In the genomic region with DNA sequence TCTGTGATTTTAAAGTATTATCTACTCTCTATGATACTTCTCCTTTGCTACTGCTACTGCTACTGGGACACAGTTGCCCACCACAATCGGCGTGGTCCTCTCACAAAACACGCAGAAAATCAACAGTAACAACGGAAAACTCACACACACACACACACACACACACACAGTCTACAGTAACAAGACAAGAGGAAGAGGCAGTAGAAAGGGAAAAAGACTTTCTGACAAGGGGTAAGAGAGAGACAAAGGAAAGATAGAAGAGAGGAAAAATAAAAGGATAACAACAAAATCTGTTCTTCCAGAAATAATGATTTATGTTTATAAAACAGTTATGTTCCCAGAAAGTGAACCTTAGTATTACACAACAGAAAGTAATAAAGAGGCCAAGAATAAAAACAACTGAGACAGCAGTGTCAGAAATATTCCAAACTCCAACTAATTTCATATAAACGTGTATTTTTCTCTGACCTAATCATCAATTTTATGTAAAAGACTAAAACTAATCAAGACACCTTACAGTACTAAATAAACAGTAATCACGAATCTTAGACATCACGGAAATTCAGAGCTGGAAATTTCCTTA, we compare ENCODE assay signal across 8 cellular contexts. TPM values are rescaled to one million over a fixed set of nuclear protein-coding genes. Genes with fewer than 3 reads are reported as not detected.
DNase-seq lines count a peak whose midpoint lies in the region; ATAC-seq, FAIRE-seq and TF ChIP-seq lines count a peak whose summit lies in the region.

No MANE protein-coding gene starts in this region.

- H3K79me2 ChIP-seq in Karpas-422 (ENCODE audit: low read length) = peaks cover 44% of the 10 kb centered on the region

- no peak overlapping the region for H2AFZ ChIP-seq in Karpas-422 (ENCODE audit: low read length)

- H3K4me2 ChIP-seq in Karpas-422 (ENCODE audit: low read depth, low read length, poor library complexity, severe bottlenecking) = peak overlapping the region; percentile 98

- peak overlapping the region; percentile 99 for H3K4me3 Mint-ChIP-seq in MCF 10A (ENCODE audit: unreplicated experiment)

- H3K9ac ChIP-seq in Karpas-422 (ENCODE audit: low read length) (peak overlapping the region; percentile 81), mucosa of rectum (ENCODE audit: low read depth in 1 of 2, low read length in 2 of 2) (peak overlapping the region; percentile 79 to 85)

- no peaks in the 10 kb centered on the region for H3K27me3 Mint-ChIP-seq in MCF 10A (ENCODE audit: insufficient read depth, unreplicated experiment)

- peaks cover 12% of the 10 kb centered on the region for H3K36me3 Mint-ChIP-seq in MCF 10A (ENCODE audit: insufficient read depth, unreplicated experiment)

- H3K36me3 ChIP-seq in Karpas-422 (ENCODE audit: insufficient read depth, low read length) (no peaks in the 10 kb centered on the region), mucosa of rectum (ENCODE audit: control insufficient read depth in 2 of 2, insufficient read depth in 2 of 2, low read length in 2 of 2) (no peaks in the 10 kb centered on the region)

- H3K9me3 ChIP-seq in AG04450 (ENCODE audit: control insufficient read depth, insufficient read depth, low read length) (peaks cover 2% of the 10 kb centered on the region; the same call in 1 of the 2 replicates), Karpas-422 (ENCODE audit: low read length) (no peaks in the 10 kb centered on the region), mucosa of rectum (ENCODE audit: control insufficient read depth in 2 of 2, low read length in 2 of 2) (no peaks in the 10 kb centered on the region)

- H4K20me1 ChIP-seq in Karpas-422 (ENCODE audit: insufficient read depth, low read depth, low read length) = peaks cover 42% of the 10 kb centered on the region

- no peaks in the 10 kb centered on the region for H3K9me3 Mint-ChIP-seq in MCF 10A (ENCODE audit: unreplicated experiment)

- H3K27ac ChIP-seq in AG04450 (ENCODE audit: low read depth, low read length) = no peak overlapping the region
- no peak overlapping the region for H3K27ac ChIP-seq in Karpas-422 (ENCODE audit: low read length)
- H3K27ac ChIP-seq in mucosa of rectum (ENCODE audit: low read depth in 2 of 2, low read length in 2 of 2) = peak overlapping the region; percentile 57 to 85

- peaks cover 19% of the 10 kb centered on the region for H3K4me1 Mint-ChIP-seq in MCF 10A (ENCODE audit: insufficient read depth, unreplicated experiment)

- H3K4me3 ChIP-seq in AG04450 (ENCODE audit: low read depth, low read length) (peak overlapping the region; percentile 78), Karpas-422 (ENCODE audit: low read length) (peak overlapping the region; percentile 94), mucosa of rectum (ENCODE audit: low read length in 2 of 2) (peak overlapping the region; percentile 70 to 91)

- DNase-seq in AG04450 (ENCODE audit: low read depth, low spot score) (no peak), Karpas-422 (no peak), MCF 10A (ENCODE audit: unreplicated experiment) (peak; percentile 14), NCI-H2196 treated with DMSO at 0.1 percent for 48 hours (lab: John Stamatoyannopoulos, UW; ENCODE audit: unreplicated experiment) (no peak), middle frontal gyrus (ENCODE audit: extremely low spot score, low spot score) (no peak), frontal cortex (ENCODE audit: low spot score in 2 of 2) (no peak)

- no peaks in the 10 kb centered on the region for H3K27me3 ChIP-seq in AG04450 (ENCODE audit: control insufficient read depth, insufficient read depth, low read length)
- H3K27me3 ChIP-seq in Karpas-422 (ENCODE audit: low read length) = no peaks in the 10 kb centered on the region
- H3K27me3 ChIP-seq in mucosa of rectum (ENCODE audit: control insufficient read depth in 2 of 2, insufficient read depth in 2 of 2, low read length in 2 of 2) = no peaks in the 10 kb centered on the region

- H3K27ac Mint-ChIP-seq in MCF 10A (ENCODE audit: low read depth, unreplicated experiment) = peak overlapping the region; percentile 78

- H3K4me1 ChIP-seq in Karpas-422 (ENCODE audit: low read length) = peaks cover 33% of the 10 kb centered on the region
- peaks cover 11 to 25% of the 10 kb centered on the region in 2 donors for H3K4me1 ChIP-seq in mucosa of rectum (ENCODE audit: control insufficient read depth in 2 of 2, insufficient read depth in 2 of 2, low read length in 2 of 2)

- ATAC-seq in HG03108 (IDR thresholded peaks at IDR 0.05; ENCODE audit: unreplicated experiment) = no peak

- FAIRE-seq in frontal cortex (lab: Jason Lieb, UNC) = no peak

- POLR2A ChIA-PET in AG04450 (lab: Yijun Ruan, JAX) = no interaction called here
- POLR2A ChIA-PET in MCF 10A (lab: Yijun Ruan, JAX) = interaction anchor here (0.7 to 5.6 kb wide), 17 partner anchors 9 to 222 kb away, joined by 3 to 109 read pairs (median 10); partner anchors contain the start of genes GFOD1, MCUR1, NOL7 and SIRT5

- CTCF ChIA-PET in AG04450 (lab: Charles Lee) = interaction anchor here (1.2 to 2.1 kb wide), 3 partner anchors 84 to 93 kb away, joined by 4 to 14 read pairs (median 6); no protein-coding TSS in a partner anchor
- CTCF ChIA-PET in MCF 10A (lab: Yijun Ruan, JAX) = interaction anchor here (1.1 to 2.0 kb wide), 4 partner anchors 93 to 162 kb away, joined by 3 to 6 read pairs (median 4); partner anchors contain the start of genes NOL7 and SIRT5

- no peaks in the 10 kb centered on the region for H3K9me2 ChIP-seq in Karpas-422 (replicated peaks; ENCODE audit: insufficient read depth, low read length)

- TF ChIP-seq CTCF in AG04450 (IDR thresholded peaks at IDR 0.05; ENCODE audit: low read depth, low read length) = no peak
- TF ChIP-seq CTCF in MCF 10A (IDR thresholded peaks at IDR 0.05; ENCODE audit: unreplicated experiment) = no peak

- intact Hi-C loops in MCF 10A (cut with micrococcal nuclease) = loop anchor here (1.0 to 2.0 kb wide), 2 partner anchors 52 to 87 kb away; no protein-coding TSS in a partner anchor

- no TSS peak for BruUV-seq in MCF 10A (replicated peaks; lab: Mats Ljungman, UMichigan)

RNA-seq across cellular contexts. Expression of gene RANBP9, which starts 2.9 kb away (rescaled TPM):
- polyA plus RNA-seq in AG04450 (2011; rRNA removed) = 37.7 and 38.2 TPM in 2 replicates
- 25.0 and 38.6 TPM in 2 replicates for polyA minus RNA-seq in AG04450 (2011; rRNA and poly(A)+ RNA removed)
- 14.9 and 17.5 TPM in 2 replicates for total RNA-seq in Karpas-422 (2014; rRNA removed; shearing (Covaris generic); ENCODE audit: low replicate concordance)
- total RNA-seq in MCF 10A (2022) (42.0 and 48.0 TPM in 2 replicates), frontal cortex (91.3 TPM)

Comparison
In these comparisons a context has a peak if more than half of its experiments do, and no peak if none do; other contexts are left out.
1. H3K27ac ChIP-seq: peak in mucosa of rectum (2 of 2); none in AG04450 (single experiment) and Karpas-422 (single experiment).
2. Peak in every context shown above with its lines, with median percentiles within 50 percentile points of each other: H3K4me3 ChIP-seq.